ENCODE assay signal across 8 cellular contexts in genomic region chr2:113587201-113587600, GRCh38. TPM values are rescaled to one million over a fixed set of nuclear protein-coding genes. Genes with fewer than 3 reads are reported as not detected.
DNase-seq lines count a peak whose midpoint lies in the region; ATAC-seq and TF ChIP-seq lines count a peak whose summit lies in the region.
"Not testable (repeated sequence)": the region's sequence is repeated elsewhere in the genome, so short reads cannot be mapped to it uniquely, and the experiment has no call there.

No MANE protein-coding gene starts in this region.

- H3K9me3 ChIP-seq in T-helper 17 cell (ENCODE audit: control insufficient read depth, low read length, poor library complexity, severe bottlenecking) = not testable (repeated sequence)

- not testable (repeated sequence) for H3K4me3 ChIP-seq in HFF-Myc (replicated peaks; ENCODE audit: low read depth, low read length)

- H3K27ac ChIP-seq in C4-2B = not testable (repeated sequence)

- not testable (repeated sequence) for H3K27ac Mint-ChIP-seq in T-helper 17 cell; activated T-helper 2 cell treated with anti-CD3 and anti-CD28 coated beads, Interferon-gamma antibody, Interleukin-2, Interleukin-4, amounts not matched to agents 10 μg/mL and 5 μg/mL and 100 μg/mL, durations not matched to agents 14 hours and 24 hours and 36 hours
- peak overlapping the region; percentile 36 for H3K27ac Mint-ChIP-seq in stimulated activated effector memory CD8-positive, alpha-beta T cell treated with anti-CD3 and anti-CD28 coated beads, Interleukin-12 subunit alpha, Interleukin-12 subunit beta, amount 100 ng/mL, for 72 hours

- H3K4me3 Mint-ChIP-seq in T-helper 17 cell; activated T-helper 2 cell treated with anti-CD3 and anti-CD28 coated beads, Interferon-gamma antibody, Interleukin-2, Interleukin-4, amounts not matched to agents 10 μg/mL and 5 μg/mL and 100 μg/mL, durations not matched to agents 14 hours and 24 hours and 36 hours (ENCODE audit: low read depth); stimulated activated effector memory CD8-positive, alpha-beta T cell treated with anti-CD3 and anti-CD28 coated beads, Interleukin-12 subunit alpha, Interleukin-12 subunit beta, amount 100 ng/mL, for 72 hours: not testable (repeated sequence)

- ATAC-seq in T-helper 17 cell; stimulated activated effector memory CD8-positive, alpha-beta T cell treated with anti-CD3 and anti-CD28 coated beads, Interleukin-12 subunit alpha, Interleukin-12 subunit beta, amount 100 ng/mL, for 72 hours: not testable (repeated sequence)

- intact Hi-C loops in activated T-helper 2 cell treated with anti-CD3 and anti-CD28 coated beads, Interferon-gamma antibody, Interleukin-2, Interleukin-4, amounts not matched to agents 10 μg/mL and 5 μg/mL and 100 μg/mL, durations not matched to agents 14 hours and 24 hours and 36 hours (cut with micrococcal nuclease) = not testable (repeated sequence)

- H3K27me3 Mint-ChIP-seq in T-helper 17 cell; activated T-helper 2 cell treated with anti-CD3 and anti-CD28 coated beads, Interferon-gamma antibody, Interleukin-2, Interleukin-4, amounts not matched to agents 10 μg/mL and 5 μg/mL and 100 μg/mL, durations not matched to agents 14 hours and 24 hours and 36 hours (ENCODE audit: low read depth): not testable (repeated sequence)

- H3K36me3 Mint-ChIP-seq in T-helper 17 cell (ENCODE audit: low read depth); activated T-helper 2 cell treated with anti-CD3 and anti-CD28 coated beads, Interferon-gamma antibody, Interleukin-2, Interleukin-4, amounts not matched to agents 10 μg/mL and 5 μg/mL and 100 μg/mL, durations not matched to agents 14 hours and 24 hours and 36 hours (ENCODE audit: low read depth); stimulated activated effector memory CD8-positive, alpha-beta T cell treated with anti-CD3 and anti-CD28 coated beads, Interleukin-12 subunit alpha, Interleukin-12 subunit beta, amount 100 ng/mL, for 72 hours: not testable (repeated sequence)

- not testable (repeated sequence) for H3K9me3 Mint-ChIP-seq in activated T-helper 2 cell treated with anti-CD3 and anti-CD28 coated beads, Interferon-gamma antibody, Interleukin-2, Interleukin-4, amounts not matched to agents 10 μg/mL and 5 μg/mL and 100 μg/mL, durations not matched to agents 14 hours and 24 hours and 36 hours; stimulated activated effector memory CD8-positive, alpha-beta T cell treated with anti-CD3 and anti-CD28 coated beads, Interleukin-12 subunit alpha, Interleukin-12 subunit beta, amount 100 ng/mL, for 72 hours

- peaks cover 25% of the 10 kb centered on the region for H3K4me1 Mint-ChIP-seq in T-helper 17 cell
- H3K4me1 Mint-ChIP-seq in activated T-helper 2 cell treated with anti-CD3 and anti-CD28 coated beads, Interferon-gamma antibody, Interleukin-2, Interleukin-4, amounts not matched to agents 10 μg/mL and 5 μg/mL and 100 μg/mL, durations not matched to agents 14 hours and 24 hours and 36 hours (ENCODE audit: low read depth) = peaks cover 18% of the 10 kb centered on the region
- H3K4me1 Mint-ChIP-seq in stimulated activated effector memory CD8-positive, alpha-beta T cell treated with anti-CD3 and anti-CD28 coated beads, Interleukin-12 subunit alpha, Interleukin-12 subunit beta, amount 100 ng/mL, for 72 hours = peaks cover 40% of the 10 kb centered on the region

- not testable (repeated sequence) for DNase-seq in HFF-Myc (ENCODE audit: extremely low read depth, low read depth)
- DNase-seq in T-helper 17 cell (peak; percentile 18 to 59 (median 24)), inferior parietal cortex (ENCODE audit: extremely low spot score) (peak; percentile 29), pons (ENCODE audit: low spot score) (peak; percentile 29)
- DNase-seq in activated T-helper 2 cell treated with anti-CD3 and anti-CD28 coated beads, Interferon-gamma antibody, Interleukin-2, Interleukin-4, amounts not matched to agents 10 μg/mL and 5 μg/mL and 100 μg/mL, durations not matched to agents 14 hours and 24 hours and 36 hours (ENCODE audit: low spot score) = peak; percentile 50
- peak; percentile 42 for DNase-seq in effector CD4-positive, alpha-beta T cell
- DNase-seq in stimulated activated effector memory CD8-positive, alpha-beta T cell treated with anti-CD3 and anti-CD28 coated beads, Interleukin-12 subunit alpha, Interleukin-12 subunit beta, amount 100 ng/mL, for 72 hours (ENCODE audit: low spot score in 2 of 2) = peak in 1 of 2 donors; percentile 74

- peak; percentile 62 for TF ChIP-seq CTCF in C4-2B (conservative IDR thresholded peaks at IDR 0.05)
- peak; percentile 58 for TF ChIP-seq CTCF in HFF-Myc (IDR thresholded peaks at IDR 0.05; ENCODE audit: low read depth, low read length, missing control alignments)

RNA-seq across cellular contexts. Expression of gene RABL2A, which starts 39.9 kb away (rescaled TPM):
- total RNA-seq in T-helper 17 cell = 10 to 100 TPM; 14.9 to 18.8 TPM
- 25.3 and 27.0 TPM in 2 replicates for total RNA-seq in activated T-helper 2 cell treated with anti-CD3 and anti-CD28 coated beads, Interferon-gamma antibody, Interleukin-2, Interleukin-4, amounts not matched to agents 10 μg/mL and 5 μg/mL and 100 μg/mL, durations not matched to agents 14 hours and 24 hours and 36 hours
